ENCODE assay signal across 8 cellular contexts in genomic region chr17:78421534-78422266, GRCh38. TPM values are rescaled to one million over a fixed set of nuclear protein-coding genes. Genes with fewer than 3 reads are reported as not detected.
DNase-seq lines count a peak whose midpoint lies in the region; FAIRE-seq and TF ChIP-seq lines count a peak whose summit lies in the region.

No MANE protein-coding gene starts in this region.

- H3K27me3 ChIP-seq in bronchial epithelial cell (ENCODE audit: control insufficient read depth, insufficient read depth, low read length) = no peaks in the 10 kb centered on the region
- H3K27me3 ChIP-seq in keratinocyte (ENCODE audit: control insufficient read depth, extremely low read depth, insufficient read depth, low read length) = no peaks in the 10 kb centered on the region

- no peak overlapping the region for H2AFZ ChIP-seq in keratinocyte (ENCODE audit: control insufficient read depth, low read length)

- DNase-seq in NCI-H2107 treated with DMSO at 0.1 percent for 48 hours (lab: John Stamatoyannopoulos, UW; ENCODE audit: unreplicated experiment) = peak; percentile 55
- no peak for DNase-seq in NCI-H2107 (lab: John Stamatoyannopoulos, UW)
- peak; percentile 50 for DNase-seq in NCI-H1694 treated with DMSO at 0.1 percent for 48 hours (lab: John Stamatoyannopoulos, UW)
- peak; percentile 41 to 62 (median 60) for DNase-seq in activated CD4-positive, CD25-positive, alpha-beta regulatory T cell (lab: John Stamatoyannopoulos, UW)
- DNase-seq in bronchial epithelial cell (ENCODE audit: low read depth) = peak; percentile 46
- no peak for DNase-seq in keratinocyte (ENCODE audit: low read depth, low spot score)
- DNase-seq in stimulated activated CD4-positive, alpha-beta T cell treated with anti-CD3 and anti-CD28 coated beads, Interleukin-1b, Interleukin-23, amount 100 ng/mL, for 4 hours (ENCODE audit: low read depth in 2 of 2) = peak; percentile 68 to 70
- DNase-seq in GF-D8 (lab: John Stamatoyannopoulos, UW) = no peak

- H3K4me3 ChIP-seq in bronchial epithelial cell (ENCODE audit: low read depth, low read length) = no peak overlapping the region
- no peak overlapping the region for H3K4me3 ChIP-seq in keratinocyte (ENCODE audit: control insufficient read depth in 2 of 3, extremely low read depth in 1 of 3, insufficient read depth in 2 of 3, low read depth in 1 of 3, low read length in 3 of 3)

- peaks cover 2% of the 10 kb centered on the region for H3K79me2 ChIP-seq in keratinocyte (ENCODE audit: control insufficient read depth, insufficient read depth, low read length)

- H3K36me3 ChIP-seq in bronchial epithelial cell (ENCODE audit: control insufficient read depth, insufficient read depth, low read length) (peaks cover 22% of the 10 kb centered on the region), keratinocyte (ENCODE audit: control insufficient read depth in 2 of 2, extremely low read depth in 1 of 2, insufficient read depth in 2 of 2, low read length in 2 of 2) (peaks cover 28 to 45% of the 10 kb centered on the region in 2 experiments)

- dilution Hi-C loops in keratinocyte (cut with MboI; ENCODE audit: extremely low pct_ligation_motif_present, low sequenced_read_pairs) = no loop called here

- no peak overlapping the region for H3K27ac ChIP-seq in keratinocyte (ENCODE audit: control insufficient read depth, insufficient read depth, low read length)

- no peaks in the 10 kb centered on the region for H4K20me1 ChIP-seq in keratinocyte (ENCODE audit: control insufficient read depth, extremely low read depth, insufficient read depth, low read length)

- no peaks in the 10 kb centered on the region for H3K9me3 ChIP-seq in keratinocyte (ENCODE audit: control insufficient read depth, low read depth, low read length)

- no peaks in the 10 kb centered on the region for H3K4me1 ChIP-seq in keratinocyte (ENCODE audit: control insufficient read depth, extremely low read depth, insufficient read depth, low read length)

- FAIRE-seq in bronchial epithelial cell (lab: Jason Lieb, UNC) (no peak), keratinocyte (lab: Jason Lieb, UNC) (no peak)

- no peaks in the 10 kb centered on the region for H3K9me1 ChIP-seq in keratinocyte (ENCODE audit: control insufficient read depth, extremely low read depth, insufficient read depth, low read length)

- TF ChIP-seq CTCF in bronchial epithelial cell (IDR thresholded peaks at IDR 0.05; ENCODE audit: insufficient read depth, low read length, severe bottlenecking) = peak; percentile 96
- TF ChIP-seq CTCF in keratinocyte (optimal IDR thresholded peaks at IDR 0.05 in 1 of 3, IDR thresholded peaks at IDR 0.05 in 1 of 3, conservative IDR thresholded peaks at IDR 0.05 in 1 of 3; ENCODE audit: extremely low read depth in 1 of 3, insufficient read depth in 2 of 3, low read length in 3 of 3) = peak; percentile 96 to 98 (median 98)

- H3K9ac ChIP-seq in keratinocyte (ENCODE audit: control insufficient read depth, extremely low read depth, insufficient read depth, low read length) = no peak overlapping the region

- H3K4me2 ChIP-seq in keratinocyte (ENCODE audit: control insufficient read depth, extremely low read depth, insufficient read depth, low read depth, low read length) = no peak overlapping the region

RNA-seq across cellular contexts. Expression of gene PGS1, which starts 43.3 kb away (rescaled TPM):
- total RNA-seq in bronchial epithelial cell = 22.5 and 25.8 TPM in 2 replicates
- polyA plus RNA-seq in keratinocyte = 18.4 to 21.1 TPM (median 19.6 TPM) in 3 replicates
- 4.4 TPM for polyA plus RNA-seq in keratinocyte (2011; ENCODE audit: low read depth)
- 9.7 and 12.4 TPM in 2 replicates for polyA plus RNA-seq in keratinocyte (2011; cell fraction: cytosol; rRNA removed)
- polyA plus RNA-seq in keratinocyte (2011; cell fraction: nucleus; rRNA removed) = 57.5 and 59.6 TPM in 2 replicates
- polyA plus RNA-seq in keratinocyte (2012; ENCODE audit: low replicate concordance) = 13.5 TPM in 2 replicates
- 19.8 to 30.5 TPM (median 23.7 TPM) in 3 replicates for polyA minus RNA-seq in keratinocyte
- polyA minus RNA-seq in keratinocyte (2011; cell fraction: cytosol; rRNA and poly(A)+ RNA removed) = 16.9 TPM
- 21.7 and 29.6 TPM in 2 replicates for polyA minus RNA-seq in keratinocyte (2011; cell fraction: nucleus; rRNA and poly(A)+ RNA removed)

Comparison
In these comparisons a context has a peak if more than half of its experiments do, and no peak if none do; other contexts are left out.
1. DNase-seq: peak in NCI-H2107 treated with DMSO at 0.1 percent for 48 hours (single experiment), NCI-H1694 treated with DMSO at 0.1 percent for 48 hours (single experiment), activated CD4-positive, CD25-positive, alpha-beta regulatory T cell (4 of 4), bronchial epithelial cell (single experiment) and stimulated activated CD4-positive, alpha-beta T cell treated with anti-CD3 and anti-CD28 coated beads, Interleukin-1b, Interleukin-23, amount 100 ng/mL, for 4 hours (2 of 2); none in NCI-H2107 (single experiment), keratinocyte (single experiment) and GF-D8 (single experiment).